ENCODE assay signal across 2 cellular contexts in the genomic region with DNA sequence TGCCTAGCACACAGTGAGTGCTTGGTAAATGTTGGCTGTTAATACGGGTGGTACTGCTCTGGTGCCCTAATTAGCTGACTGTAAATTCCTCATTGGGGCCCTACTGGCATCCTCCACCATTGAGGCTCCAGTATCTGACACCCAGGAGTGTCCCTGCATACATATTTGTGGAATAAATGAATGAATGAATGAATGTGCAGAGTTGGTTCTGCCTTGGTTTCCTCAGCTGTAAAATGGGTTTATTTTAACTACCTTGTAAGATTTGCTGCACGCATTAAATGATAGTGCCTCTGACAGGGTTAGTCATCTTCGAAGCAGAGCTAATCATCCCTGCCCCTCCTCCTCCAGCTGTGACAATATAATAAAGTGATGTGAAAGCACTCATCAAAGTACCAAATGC.
TF ChIP-seq lines count a peak whose summit lies in the region.

No MANE protein-coding gene starts in this region.

TF ChIP-seq in HepG2, 621 proteins besides CTCF, POLR2A, EP300 and RAD21:
- TF ChIP-seq ZNF629 (CRISPR knock-in tag; conservative IDR thresholded peaks at IDR 0.05) (peak; percentile 67), ZNF335 (CRISPR knock-in tag; IDR thresholded peaks at IDR 0.05) (no peak)

TF ChIP-seq in K562, 482 proteins besides CTCF, POLR2A, EP300 and RAD21:
- TF ChIP-seq ZNF24 (IDR thresholded peaks at IDR 0.05) (peak; percentile 88), STAG1 (CRISPR knock-in tag; IDR thresholded peaks at IDR 0.05; ENCODE audit: borderline replicate concordance) (no peak), RBM25 (IDR thresholded peaks at IDR 0.05; ENCODE audit: low read depth, low read length, severe bottlenecking) (peak; percentile 45)
TF ChIP-seq in K562: peak in this region for 2.
